19 cellular contexts compared by ENCODE assay signal in the genomic region with DNA sequence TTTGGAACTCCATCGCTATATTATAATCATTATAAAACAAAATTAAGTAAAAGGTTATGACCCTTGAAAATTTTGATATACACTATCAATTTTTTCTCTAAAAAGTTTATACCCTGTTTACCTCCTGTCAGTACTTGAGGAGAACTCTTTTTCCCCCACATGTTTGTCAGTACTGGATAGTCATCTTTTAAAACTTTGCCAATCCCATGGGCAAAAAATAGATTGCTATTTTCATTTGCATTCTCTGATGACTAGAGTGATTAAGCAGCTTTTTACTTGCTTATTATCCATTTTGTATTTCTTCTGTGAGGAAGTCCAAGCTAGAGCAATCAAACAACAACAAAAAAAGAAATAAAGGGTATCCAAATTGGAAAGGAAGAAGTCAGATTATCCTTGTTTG.
DNase-seq lines count a peak whose midpoint lies in the region; ATAC-seq and TF ChIP-seq lines count a peak whose summit lies in the region.
"Had no signal": no experiment of that assay in that cellular context is flagged by ENCODE, and none has a peak within 500 bp of the region (broad histone marks: within the 10 kb centered on the region; RNA-seq: fewer than 3 reads in every experiment).

No MANE protein-coding gene starts in this region.

- no TSS peak for BruUV-seq in Panc1 (replicated peaks; lab: Mats Ljungman, UMichigan)

- POLR2A ChIA-PET in Panc1 (lab: Charles Lee) = no interaction called here
- POLR2A ChIA-PET in naive thymus-derived CD4-positive, alpha-beta T cell (lab: Charles Lee) = interaction anchor here (0.6 to 2.0 kb wide), 4 partner anchors 9 to 174 kb away, joined by 3 to 9 read pairs (median 4); no protein-coding TSS in a partner anchor

- H3K27me3 ChIP-seq in left ventricle myocardium inferior (ENCODE audit: low read depth) (no peaks in the 10 kb centered on the region), Panc1 (ENCODE audit: control insufficient read depth, insufficient read depth, low read length) (no peaks in the 10 kb centered on the region), stomach (no peaks in the 10 kb centered on the region)
- no peaks in the 10 kb centered on the region for H3K27me3 ChIP-seq in naive thymus-derived CD4-positive, alpha-beta T cell (ENCODE audit: control insufficient read depth in 2 of 2, insufficient read depth in 2 of 2, low read length in 2 of 2)

- WGBS in stomach, 5 donors = 31 to 76% (median 67%) methylated on average over 1 of the region's 1 CpG

- TF ChIP-seq POLR2A in stomach (IDR thresholded peaks at IDR 0.05) = no peak

- TF ChIP-seq EP300 in stomach (IDR thresholded peaks at IDR 0.05) = no peak

- H3K36me3 Mint-ChIP-seq in naive thymus-derived CD4-positive, alpha-beta T cell = peaks cover 14 to 60% (median 39%) of the 10 kb centered on the region in 5 donors

- H3K4me3 ChIP-seq in left ventricle myocardium inferior = no peak overlapping the region
- no peak overlapping the region for H3K4me3 ChIP-seq in Panc1 (ENCODE audit: low read depth in 2 of 2, low read length in 2 of 2)
- H3K4me3 ChIP-seq in naive thymus-derived CD4-positive, alpha-beta T cell (ENCODE audit: low read length) = no peak overlapping the region
- no peak overlapping the region for H3K4me3 ChIP-seq in stomach

- H3K4me1 ChIP-seq in left ventricle myocardium inferior (peaks cover 78% of the 10 kb centered on the region), Panc1 (ENCODE audit: control insufficient read depth, insufficient read depth, low read length) (peaks cover 50% of the 10 kb centered on the region), stomach (peaks cover 17 to 83% (median 51%) of the 10 kb centered on the region in 4 donors)
- peaks cover 0 to 52% of the 10 kb centered on the region in 2 donors for H3K4me1 ChIP-seq in naive thymus-derived CD4-positive, alpha-beta T cell (ENCODE audit: control insufficient read depth in 2 of 2, insufficient read depth in 2 of 2, low read length in 2 of 2)

- peak overlapping the region in 3 of 10 donors; percentile 13 to 66 (median 51) for H3K4me3 Mint-ChIP-seq in naive thymus-derived CD4-positive, alpha-beta T cell

- in situ Hi-C loops in Panc1 (cut with HindIII; ENCODE audit: low pct_unique_long_range_greater_than_20kb, low sequenced_read_pairs) = no loop called here

- no peak for ATAC-seq in left cardiac atrium
- no peak for ATAC-seq in Panc1
- no peak for ATAC-seq in naive thymus-derived CD4-positive, alpha-beta T cell
- ATAC-seq in GM21529 (IDR thresholded peaks at IDR 0.05; ENCODE audit: unreplicated experiment) = no peak
- ATAC-seq in GM19467 (IDR thresholded peaks at IDR 0.05; ENCODE audit: unreplicated experiment) = no peak

- H3K36me3 ChIP-seq in left ventricle myocardium inferior (peaks cover 13% of the 10 kb centered on the region), Panc1 (ENCODE audit: control insufficient read depth, insufficient read depth, low read length) (peaks cover 3% of the 10 kb centered on the region; the same call in 1 of the 2 replicates), stomach (peaks cover 12 to 14% (median 14%) of the 10 kb centered on the region in 4 donors)
- H3K36me3 ChIP-seq in naive thymus-derived CD4-positive, alpha-beta T cell (ENCODE audit: control insufficient read depth in 2 of 3, insufficient read depth in 3 of 3, low read length in 3 of 3) = peaks cover 0 to 15% (median 6%) of the 10 kb centered on the region in 3 experiments

- H3K9me3 ChIP-seq in left ventricle myocardium inferior (replicated peaks) (peaks cover 4% of the 10 kb centered on the region), Panc1 (ENCODE audit: control insufficient read depth, insufficient read depth, low read depth, low read length) (no peaks in the 10 kb centered on the region), stomach (no peaks in the 10 kb centered on the region)
- H3K9me3 ChIP-seq in naive thymus-derived CD4-positive, alpha-beta T cell (ENCODE audit: control insufficient read depth in 2 of 3, low read length in 3 of 3) = no peaks in the 10 kb centered on the region

- CTCF ChIA-PET in Panc1 (lab: Charles Lee) = no interaction called here
- CTCF ChIA-PET in naive thymus-derived CD4-positive, alpha-beta T cell (lab: Charles Lee) = interaction anchor here (0.7 to 16.4 kb wide), 3 partner anchors 8 to 26 kb away, joined by 4 to 255 read pairs (median 6); no protein-coding TSS in a partner anchor

- peak overlapping the region; percentile 9 for H3K27ac ChIP-seq in left ventricle myocardium inferior (replicated peaks)
- peak overlapping the region; percentile 80 for H3K27ac ChIP-seq in Panc1 (ENCODE audit: low read length)
- no peak overlapping the region for H3K27ac ChIP-seq in naive thymus-derived CD4-positive, alpha-beta T cell (ENCODE audit: low read depth, low read length)
- H3K27ac ChIP-seq in stomach = peak overlapping the region in 3 of 5 donors; percentile 90 to 94 (median 90)

- H3K9me3 Mint-ChIP-seq in naive thymus-derived CD4-positive, alpha-beta T cell = peaks cover 0 to 10% (median 0%) of the 10 kb centered on the region in 11 donors

- TF ChIP-seq CTCF in left ventricle myocardium inferior (IDR thresholded peaks at IDR 0.05; ENCODE audit: borderline replicate concordance) (no peak), Panc1 (IDR thresholded peaks at IDR 0.05) (no peak), stomach (IDR thresholded peaks at IDR 0.05) (no peak)

- intact Hi-C loops in left ventricle myocardium inferior (cut with micrococcal nuclease) (no loop called here), left cardiac atrium (cut with DNase I) (no loop called here), Panc1 (cut with micrococcal nuclease; ENCODE audit: unreplicated experiment) (no loop called here), stomach (cut with DNase I; ENCODE audit: low total_unique reads) (no loop called here)
- intact Hi-C loops in naive thymus-derived CD4-positive, alpha-beta T cell (cut with micrococcal nuclease) = loop anchor here in 1 of 2 donors (1.0 kb wide), 1 partner anchor 8 kb away; no protein-coding TSS in a partner anchor

- no peaks in the 10 kb centered on the region for H3K27me3 Mint-ChIP-seq in naive thymus-derived CD4-positive, alpha-beta T cell
- H3K27me3 Mint-ChIP-seq: CD4-positive, alpha-beta memory T cell had no signal

- H3K27ac Mint-ChIP-seq in naive thymus-derived CD4-positive, alpha-beta T cell = peak overlapping the region in 7 of 9 donors; percentile 12 to 90 (median 46)

- peaks cover 37 to 87% (median 81%) of the 10 kb centered on the region in 7 donors for H3K4me1 Mint-ChIP-seq in naive thymus-derived CD4-positive, alpha-beta T cell

- DNase-seq in left ventricle myocardium inferior (no peak), left cardiac atrium (no peak), Panc1 (ENCODE audit: low read depth, low spot score) (no peak), stomach (no peak), NCI-H128 (lab: John Stamatoyannopoulos, UW; ENCODE audit: unreplicated experiment) (no peak)
- no peak for DNase-seq in naive thymus-derived CD4-positive, alpha-beta T cell
- DNase-seq: AML-193; Calu3; CD4-positive, alpha-beta memory T cell; DMS53; GOT3; KG1; NCI-H1048; NCI-H1694 treated with DMSO at 0.1 percent for 48 hours; NCI-H2107; NCI-H524 treated with DMSO at 0.1 percent for 48 hours; SHP77 treated with DMSO at 0.1 percent for 48 hours had no signal
